Comparison of ENCODE assay signal across 23 cellular contexts in genomic region chr3:118244761-118245160, GRCh38.
DNase-seq lines count a peak whose midpoint lies in the region; ATAC-seq, FAIRE-seq and TF ChIP-seq lines count a peak whose summit lies in the region.
"Had no signal": no experiment of that assay in that cellular context is flagged by ENCODE, and none has a peak within 500 bp of the region (broad histone marks: within the 10 kb centered on the region; RNA-seq: fewer than 3 reads in every experiment).

No MANE protein-coding gene starts in this region.

- no peak overlapping the region for H2BK20ac ChIP-seq in H1 (ENCODE audit: low read length)

- H2BK12ac ChIP-seq in H1 (ENCODE audit: low read depth, low read length), result no peak overlapping the region

- no peaks in the 10 kb centered on the region for H3K36me3 Mint-ChIP-seq in T-helper 17 cell (ENCODE audit: low read depth)
- H3K36me3 Mint-ChIP-seq: CD8-positive, alpha-beta T cell had no signal

- no peak overlapping the region for H3K4me3 ChIP-seq in H1 (ENCODE audit: extremely low read depth in 1 of 4, insufficient read depth in 2 of 4, low read depth in 3 of 4, low read length in 4 of 4)
- H3K4me3 ChIP-seq: BLaER1 treated with 17β-estradiol and CSF1 and Interleukin-3, amounts not matched to agents 10 nM and 100 nM; GM23248 had no signal

- H3K4me2 ChIP-seq in H1 (ENCODE audit: insufficient read depth in 1 of 2, low read depth in 2 of 2, low read length in 2 of 2), result no peak overlapping the region
- H3K4me2 ChIP-seq: BLaER1 treated with 17β-estradiol and CSF1 and Interleukin-3, amounts not matched to agents 10 nM and 100 nM had no signal

- intact Hi-C loops in posterior vena cava (cut with DNase I), result no loop called here

- no peak for TF ChIP-seq CTCF in H1 (IDR thresholded peaks at IDR 0.05; ENCODE audit: control extremely low read depth in 1 of 3, insufficient read depth in 1 of 3, low read depth in 1 of 3, low read length in 3 of 3)

- no peak overlapping the region for H3K27ac ChIP-seq in H1 (ENCODE audit: low read depth, low read length)
- H3K27ac ChIP-seq: BLaER1 treated with 17β-estradiol and CSF1 and Interleukin-3, amounts not matched to agents 10 nM and 100 nM; GM23248 had no signal

- H3K79me1 ChIP-seq in H1 (ENCODE audit: low read depth, low read length), result no peaks in the 10 kb centered on the region

- H2AFZ ChIP-seq in H1 (ENCODE audit: low read length), result peak overlapping the region; percentile 11; the same call in 1 of the 2 replicates
- H2AFZ ChIP-seq: GM23248 had no signal

- H3K27me3 Mint-ChIP-seq in T-helper 17 cell, result no peaks in the 10 kb centered on the region
- H3K27me3 Mint-ChIP-seq: B cell had no signal

- H3K27ac Mint-ChIP-seq in T-helper 17 cell, result no peak overlapping the region
- H3K27ac Mint-ChIP-seq: B cell; CD8-positive, alpha-beta T cell; HFFc6 had no signal

- H2AK5ac ChIP-seq in H1 (ENCODE audit: low read depth, low read length), result no peak overlapping the region

- no peaks in the 10 kb centered on the region for H3K36me3 ChIP-seq in H1 (ENCODE audit: control insufficient read depth in 2 of 4, insufficient read depth in 4 of 4, low read length in 3 of 4)
- H3K36me3 ChIP-seq: BLaER1 treated with 17β-estradiol and CSF1 and Interleukin-3, amounts not matched to agents 10 nM and 100 nM had no signal

- H3K56ac ChIP-seq in H1 (replicated peaks; ENCODE audit: insufficient read length, low read depth, low read length), result no peak overlapping the region

- H4K8ac ChIP-seq in H1 (ENCODE audit: extremely low read depth, insufficient read depth, low read length), result no peak overlapping the region

- H3K4ac ChIP-seq in H1 (replicated peaks; ENCODE audit: insufficient read length, low read depth, low read length), result no peak overlapping the region

- no peak for TF ChIP-seq EP300 in H1 (IDR thresholded peaks at IDR 0.05; ENCODE audit: borderline replicate concordance in 1 of 2, low read depth in 2 of 2, low read length in 2 of 2)

- 84% methylated on average over 3 of the region's 3 CpGs; no CpG with 5 or more reads in 1 of the 2 experiments for WGBS in H1 (ENCODE audit: extremely low coverage in 1 of 2, insufficient coverage in 1 of 2, insufficient read length in 1 of 2, insufficient replicate concordance in 2 of 2, low coverage in 1 of 2, low lambda C conversion rate in 2 of 2, missing lambda C conversion rate in 1 of 2), 2 experiments

- no peaks in the 10 kb centered on the region for H3K4me1 Mint-ChIP-seq in T-helper 17 cell
- H3K4me1 Mint-ChIP-seq: B cell had no signal

- H2BK120ac ChIP-seq in H1 (replicated peaks; ENCODE audit: low read depth, low read length), result no peak overlapping the region

- TF ChIP-seq RAD21 in H1 (IDR thresholded peaks at IDR 0.05 in 1 of 2, conservative IDR thresholded peaks at IDR 0.05 in 1 of 2; ENCODE audit: low read depth in 2 of 2, low read length in 2 of 2), result no peak

- H3K9ac ChIP-seq in H1 (replicated peaks in 1 of 4; ENCODE audit: extremely low read depth in 1 of 4, low read depth in 3 of 4, low read length in 3 of 4), result no peak overlapping the region
- H3K9ac ChIP-seq: BLaER1 treated with 17β-estradiol and CSF1 and Interleukin-3, amounts not matched to agents 10 nM and 100 nM; GM23248 had no signal

- H4K91ac ChIP-seq in H1 (replicated peaks; ENCODE audit: insufficient read length, low read length), result no peak overlapping the region

- in situ Hi-C loops in SK-MEL-5 (cut with HindIII; ENCODE audit: low pct_unique_long_range_greater_than_20kb, low sequenced_read_pairs), result no loop called here

- no peaks in the 10 kb centered on the region for H3K79me2 ChIP-seq in H1 (ENCODE audit: control insufficient read depth in 1 of 2, insufficient read depth in 2 of 2, low read length in 2 of 2)

- H3K9me3 ChIP-seq in H1 (ENCODE audit: insufficient read depth in 2 of 2, low read depth in 1 of 2, low read length in 1 of 2), result no peaks in the 10 kb centered on the region
- H3K9me3 ChIP-seq in T-helper 17 cell (ENCODE audit: control insufficient read depth, low read length, poor library complexity, severe bottlenecking), result no peaks in the 10 kb centered on the region
- H3K9me3 ChIP-seq: BLaER1 treated with 17β-estradiol and CSF1 and Interleukin-3, amounts not matched to agents 10 nM and 100 nM had no signal

- no peaks in the 10 kb centered on the region for H4K20me1 ChIP-seq in H1 (replicated peaks in 1 of 2; ENCODE audit: control insufficient read depth in 1 of 2, insufficient read depth in 2 of 2, low read length in 2 of 2)
- H4K20me1 ChIP-seq: BLaER1 treated with 17β-estradiol and CSF1 and Interleukin-3, amounts not matched to agents 10 nM and 100 nM had no signal

- no peak overlapping the region for H3K4me3 Mint-ChIP-seq in T-helper 17 cell
- H3K4me3 Mint-ChIP-seq: B cell; CD8-positive, alpha-beta T cell; HFFc6 had no signal

- CTCF ChIA-PET in H1 (lab: Charles Lee; ENCODE audit: partially characterized antibody), result no interaction called here

- no peaks in the 10 kb centered on the region for H3K27me3 ChIP-seq in H1 (replicated peaks in 1 of 4; ENCODE audit: control insufficient read depth in 3 of 4, extremely low read depth in 1 of 4, insufficient read depth in 3 of 4, low read length in 3 of 4)
- H3K27me3 ChIP-seq: BLaER1 treated with 17β-estradiol and CSF1 and Interleukin-3, amounts not matched to agents 10 nM and 100 nM had no signal

- no peaks in the 10 kb centered on the region for H3K23me2 ChIP-seq in H1 (ENCODE audit: low read depth, low read length)

- H3K4me1 ChIP-seq in H1 (replicated peaks in 1 of 4; ENCODE audit: control insufficient read depth in 3 of 4, insufficient read depth in 4 of 4, low read length in 3 of 4), result no peaks in the 10 kb centered on the region
- H3K4me1 ChIP-seq: BLaER1 treated with 17β-estradiol and CSF1 and Interleukin-3, amounts not matched to agents 10 nM and 100 nM had no signal

- FAIRE-seq in H1 (lab: Jason Lieb, UNC), result no peak
- FAIRE-seq: G401.6, GM12891, H54, HTR-8/SVneo had no signal

- H3K14ac ChIP-seq in H1 (ENCODE audit: insufficient read length), result no peak overlapping the region

- H2BK5ac ChIP-seq in H1 (ENCODE audit: low read depth, low read length), result no peak overlapping the region

- POLR2A ChIA-PET in H1 (lab: Charles Lee; ENCODE audit: partially characterized antibody), result no interaction called here

- TF ChIP-seq POLR2A in H1 (IDR thresholded peaks at IDR 0.05; ENCODE audit: control extremely low read depth in 1 of 2, low read depth in 2 of 2, low read length in 2 of 2), result no peak

- ATAC-seq in HG02571 (IDR thresholded peaks at IDR 0.05; ENCODE audit: unreplicated experiment) (no peak), T-helper 17 cell (no peak)
- ATAC-seq: CD8-positive, alpha-beta T cell had no signal

- H4K5ac ChIP-seq in H1 (ENCODE audit: insufficient read length, low read depth, low read length), result no peak overlapping the region

- H3K18ac ChIP-seq in H1 (ENCODE audit: extremely low read depth, low read length), result no peak overlapping the region

- no peak overlapping the region for H2BK15ac ChIP-seq in H1 (ENCODE audit: low read length)

- H3K23ac ChIP-seq in H1 (ENCODE audit: insufficient read length), result no peak overlapping the region

- DNase-seq in ELF-1 (ENCODE audit: low read depth, low spot score) (peak; percentile 14), SK-MEL-5 (ENCODE audit: low read depth, low spot score) (peak; percentile 69), H1 (ENCODE audit: low read depth in 1 of 2, low spot score in 2 of 2) (no peak), retina (no peak), posterior vena cava (ENCODE audit: low spot score) (no peak), T-helper 17 cell (no peak)
- DNase-seq: 8988T; CD8-positive, alpha-beta T cell; COR-L47; DMS 273 treated with DMSO at 0.1 percent for 48 hours; DND-41; EL; GM23248; HCEC 1CT; HFFc6; IMR-90 had no signal

TF ChIP-seq in H1, 55 proteins besides CTCF, POLR2A, EP300 and RAD21 (continues in another document):
- no peak for TF ChIP-seq NANOG (IDR thresholded peaks at IDR 0.05; ENCODE audit: insufficient read depth, low read depth, low read length, poor library complexity, severe bottlenecking)
- TF ChIP-seq RNF2 (IDR thresholded peaks at IDR 0.05; ENCODE audit: borderline replicate concordance, low read depth, low read length, missing control alignments, poor library complexity, severe bottlenecking), result no peak
- TF ChIP-seq ATF2 (IDR thresholded peaks at IDR 0.05; ENCODE audit: low read length), result no peak
- no peak for TF ChIP-seq TEAD4 (IDR thresholded peaks at IDR 0.05; ENCODE audit: low read depth, low read length)
- no peak for TF ChIP-seq MAX (IDR thresholded peaks at IDR 0.05)
- no peak for TF ChIP-seq BCL11A (IDR thresholded peaks at IDR 0.05; ENCODE audit: low read depth in 2 of 2, low read length in 2 of 2)
- TF ChIP-seq KDM4A (IDR thresholded peaks at IDR 0.05; ENCODE audit: low read depth, low read length, severe bottlenecking), result no peak
- no peak for TF ChIP-seq HDAC6 (IDR thresholded peaks at IDR 0.05; ENCODE audit: low read depth, low read length)
- no peak for TF ChIP-seq CEBPB (IDR thresholded peaks at IDR 0.05; ENCODE audit: low read depth, low read length)
- TF ChIP-seq EGR1 (IDR thresholded peaks at IDR 0.05; ENCODE audit: borderline replicate concordance, low read depth, low read length), result no peak
- TF ChIP-seq YY1 (IDR thresholded peaks at IDR 0.05; ENCODE audit: low read depth, low read length), result no peak
- no peak for TF ChIP-seq ZNF274 (IDR thresholded peaks at IDR 0.05; ENCODE audit: borderline replicate concordance, extremely low read depth, low read length)
- TF ChIP-seq CHD1 (IDR thresholded peaks at IDR 0.05; ENCODE audit: low read depth, low read length), result no peak
- no peak for TF ChIP-seq BACH1 (IDR thresholded peaks at IDR 0.05; ENCODE audit: low read length)
- TF ChIP-seq NRF1 (IDR thresholded peaks at IDR 0.05; ENCODE audit: low read depth, low read length), result no peak

Comparison
In these comparisons a context has a peak if more than half of its experiments do, and no peak if none do; other contexts are left out.
1. DNase-seq: peak in ELF-1 (single experiment) and SK-MEL-5 (single experiment); none in H1 (0 of 2), retina (single experiment), posterior vena cava (single experiment) and T-helper 17 cell (0 of 3).